ENCODE assay signal across 9 cellular contexts in genomic region chr1:180156631-180157091, GRCh38. TPM values are rescaled to one million over a fixed set of nuclear protein-coding genes. Genes with fewer than 3 reads are reported as not detected.
DNase-seq lines count a peak whose midpoint lies in the region; TF ChIP-seq lines count a peak whose summit lies in the region.
"Had no signal": no experiment of that assay in that cellular context is flagged by ENCODE, and none has a peak within 500 bp of the region (broad histone marks: within the 10 kb centered on the region; RNA-seq: fewer than 3 reads in every experiment).

No MANE protein-coding gene starts in this region.

- H3K36me3 ChIP-seq in tibial nerve: no peaks in the 10 kb centered on the region

- DNase-seq in DMS53 (lab: John Stamatoyannopoulos, UW): peak; percentile 43
- DNase-seq in DMS53 treated with DMSO at 0.1 percent for 48 hours (lab: John Stamatoyannopoulos, UW; ENCODE audit: unreplicated experiment): no peak
- peak; percentile 71 for DNase-seq in OCI-M1 (lab: John Stamatoyannopoulos, UW)
- peak; percentile 25 for DNase-seq in epithelial cell of proximal tubule (ENCODE audit: low read depth)
- DNase-seq in skeletal muscle cell (ENCODE audit: low read depth): peak; percentile 34
- DNase-seq in HuH-7 (ENCODE audit: low spot score): no peak
- DNase-seq in COLO668 (lab: John Stamatoyannopoulos, UW; ENCODE audit: unreplicated experiment): no peak
- DNase-seq in tibial nerve (ENCODE audit: low spot score in 2 of 2): no peak
- DNase-seq: activated naive CD4-positive, alpha-beta T cell treated with anti-CD3 and anti-CD28 coated beads, Interleukin-2, amount 10 ng/mL, durations not matched to agents 7 days and 5 days had no signal

- no peak for TF ChIP-seq POLR2A in tibial nerve (IDR thresholded peaks at IDR 0.05)

- no peak for TF ChIP-seq EP300 in tibial nerve (IDR thresholded peaks at IDR 0.05)

- no peaks in the 10 kb centered on the region for H3K27me3 ChIP-seq in tibial nerve

- WGBS in tibial nerve, 2 donors: 82 to 97% methylated on average over 2 of the region's 2 CpGs

- peaks cover 0 to 33% (median 5%) of the 10 kb centered on the region in 4 donors for H3K4me1 ChIP-seq in tibial nerve

- H3K4me3 ChIP-seq in epithelial cell of proximal tubule (ENCODE audit: low read depth, low read length) (no peak overlapping the region), skeletal muscle cell (ENCODE audit: low read depth, low read length) (peak overlapping the region; percentile 82), tibial nerve (no peak overlapping the region)

- no peaks in the 10 kb centered on the region for H3K9me3 ChIP-seq in tibial nerve

- no peak for TF ChIP-seq CTCF in epithelial cell of proximal tubule (conservative IDR thresholded peaks at IDR 0.05; ENCODE audit: low read depth, low read length)
- no peak for TF ChIP-seq CTCF in tibial nerve (IDR thresholded peaks at IDR 0.05)

- no peak overlapping the region for H3K27ac ChIP-seq in tibial nerve

RNA-seq across cellular contexts. Expression of gene QSOX1, which starts 2.0 kb away (rescaled TPM):
- total RNA-seq in epithelial cell of proximal tubule (170 and 247 TPM in 2 replicates), tibial nerve (10 to 100 TPM; 41.0 to 55.5 (median 50.7) TPM)

Comparison
In these comparisons a context has a peak if more than half of its experiments do, and no peak if none do; other contexts are left out.
1. DNase-seq: peak in DMS53 (single experiment), OCI-M1 (single experiment), epithelial cell of proximal tubule (single experiment) and skeletal muscle cell (single experiment); none in DMS53 treated with DMSO at 0.1 percent for 48 hours (single experiment), HuH-7 (single experiment), COLO668 (single experiment) and tibial nerve (0 of 2).